ENCODE assay signal across 8 cellular contexts in the genomic region with DNA sequence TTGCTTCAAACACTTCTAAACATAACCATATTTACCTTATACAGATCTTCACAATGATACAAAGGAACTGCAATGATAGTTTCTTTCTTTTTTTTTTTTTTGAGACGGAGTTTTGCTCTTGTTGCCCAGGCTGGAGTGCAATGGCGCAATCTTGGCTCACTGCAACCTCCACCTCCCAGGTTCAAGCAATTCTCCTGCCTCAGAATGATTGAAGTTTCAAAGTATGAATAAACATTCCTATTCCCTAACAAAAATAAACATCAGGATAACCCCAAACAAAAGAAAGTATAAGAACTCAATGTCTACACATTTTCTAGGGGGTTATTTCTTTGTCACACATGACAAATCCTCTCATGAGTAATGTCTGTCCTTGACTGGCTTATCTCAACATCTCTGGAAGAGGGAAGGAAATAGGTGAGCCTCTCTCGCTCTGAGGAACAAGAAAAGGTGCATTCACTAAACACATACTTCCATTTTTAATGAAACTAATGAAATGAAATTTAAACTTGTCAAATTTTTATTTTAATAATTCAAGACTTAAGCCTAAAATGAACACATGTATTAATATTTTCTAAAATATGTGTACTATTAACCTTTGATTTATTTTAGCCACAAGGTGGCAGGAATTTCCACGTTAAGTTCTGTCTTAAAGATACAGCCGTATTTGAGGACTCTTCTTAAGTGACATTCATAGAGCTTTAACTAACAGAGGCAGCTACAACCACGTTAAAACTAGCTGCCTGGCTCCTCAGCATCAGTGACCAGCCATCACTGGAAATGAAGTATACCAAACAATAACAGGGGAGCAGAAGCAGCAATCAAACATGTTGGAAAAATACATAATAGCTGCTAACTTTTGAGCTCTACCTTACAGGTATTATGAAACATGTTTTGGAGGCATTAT. TPM values are rescaled to one million over a fixed set of nuclear protein-coding genes. Genes with fewer than 3 reads are reported as not detected.
DNase-seq lines count a peak whose midpoint lies in the region; ATAC-seq and TF ChIP-seq lines count a peak whose summit lies in the region.

No MANE protein-coding gene starts in this region.

- peak; percentile 74 for ATAC-seq in body of pancreas

- no peak overlapping the region for H2AFZ ChIP-seq in neural cell (ENCODE audit: low read depth, low read length)

- in situ Hi-C loops in GM13977 (cut with MboI; ENCODE audit: low pct_unique_long_range_greater_than_20kb, low sequenced_read_pairs, unreplicated experiment): no loop called here

- peaks cover 25% of the 10 kb centered on the region for H3K4me1 ChIP-seq in CD4-positive, alpha-beta memory T cell (ENCODE audit: insufficient read depth, low read length)
- peaks cover 12% of the 10 kb centered on the region for H3K4me1 ChIP-seq in body of pancreas
- no peaks in the 10 kb centered on the region for H3K4me1 ChIP-seq in ascending aorta

- peak; percentile 76 for TF ChIP-seq RAD21 in neural cell (conservative IDR thresholded peaks at IDR 0.05)

- no peaks in the 10 kb centered on the region for H3K9me2 ChIP-seq in neural cell (ENCODE audit: insufficient read depth, low read length)

- no peaks in the 10 kb centered on the region for H3K9me3 Mint-ChIP-seq in CD4-positive, alpha-beta memory T cell

- H3K9ac ChIP-seq in neural cell (ENCODE audit: low read length): no peak overlapping the region

- H3K4me2 ChIP-seq in neural cell (ENCODE audit: low read length): no peak overlapping the region

- no peaks in the 10 kb centered on the region for H3K36me3 Mint-ChIP-seq in CD4-positive, alpha-beta memory T cell

- no peaks in the 10 kb centered on the region for H3K9me3 ChIP-seq in CD4-positive, alpha-beta memory T cell (ENCODE audit: control insufficient read depth in 1 of 2, low read length in 2 of 2)
- H3K9me3 ChIP-seq in body of pancreas (no peaks in the 10 kb centered on the region), neural cell (ENCODE audit: low read length) (no peaks in the 10 kb centered on the region), ascending aorta (no peaks in the 10 kb centered on the region)

- H3K4me3 Mint-ChIP-seq in CD4-positive, alpha-beta memory T cell: peak overlapping the region in 2 of 8 donors; percentile 28 to 43

- H3K27me3 Mint-ChIP-seq in CD4-positive, alpha-beta memory T cell: peaks cover 7 to 8% of the 10 kb centered on the region in 2 donors

- H3K4me3 ChIP-seq in CD4-positive, alpha-beta memory T cell (ENCODE audit: low read length in 2 of 2): no peak overlapping the region
- H3K4me3 ChIP-seq in body of pancreas (no peak overlapping the region), neural cell (ENCODE audit: low read length) (no peak overlapping the region), ascending aorta (no peak overlapping the region)

- POLR2A ChIA-PET in CD4-positive, alpha-beta memory T cell (lab: Charles Lee; ENCODE audit: partially characterized antibody): no interaction called here

- no peak for TF ChIP-seq POLR2A in body of pancreas (IDR thresholded peaks at IDR 0.05)

- intact Hi-C loops in CD4-positive, alpha-beta memory T cell (cut with micrococcal nuclease): loop anchor here (2.0 to 5.0 kb wide), 3 partner anchors 81 to 355 kb away; a partner anchor contains a TSS
- intact Hi-C loops in body of pancreas (cut with DNase I): no loop called here
- intact Hi-C loops in ascending aorta (cut with DNase I): no loop called here

- peaks cover 16% of the 10 kb centered on the region for H3K79me2 ChIP-seq in neural cell (replicated peaks; ENCODE audit: insufficient read depth, low read length)

- H3K27me3 ChIP-seq in CD4-positive, alpha-beta memory T cell (ENCODE audit: insufficient read depth, low read length): no peaks in the 10 kb centered on the region
- H3K27me3 ChIP-seq in body of pancreas: no peaks in the 10 kb centered on the region
- H3K27me3 ChIP-seq in neural cell (ENCODE audit: insufficient read depth, low read depth, low read length): no peaks in the 10 kb centered on the region
- no peaks in the 10 kb centered on the region for H3K27me3 ChIP-seq in ascending aorta

- 4 to 5% methylated on average over 6 of the region's 6 CpGs for WGBS in body of pancreas, 2 donors

- H3K27ac Mint-ChIP-seq in CD4-positive, alpha-beta memory T cell: peak overlapping the region in 1 of 7 donors; percentile 22

- H4K20me1 ChIP-seq in neural cell (ENCODE audit: insufficient read depth): no peaks in the 10 kb centered on the region

- DNase-seq in CD4-positive, alpha-beta memory T cell: peak in 3 of 5 donors; percentile 4 to 12 (median 8)
- DNase-seq in GM13977 (ENCODE audit: low spot score) (peak; percentile 48), NAMALWA (ENCODE audit: low spot score) (peak; percentile 86), body of pancreas (no peak), ascending aorta (ENCODE audit: low spot score in 2 of 2) (no peak), ecto neural progenitor cell (ENCODE audit: low spot score) (no peak)
- DNase-seq in stimulated activated CD4-positive, alpha-beta T cell treated with anti-CD3 and anti-CD28 coated beads, Interleukin-2, amount 100 ng/mL, for 24 hours: no peak

- TF ChIP-seq CTCF in GM13977 (IDR thresholded peaks at IDR 0.05; ENCODE audit: extremely low read depth, insufficient read depth, missing control alignments) (peak; percentile 39), body of pancreas (IDR thresholded peaks at IDR 0.05) (peak in 6 of 7 experiments; percentile 28 to 53 (median 50)), neural cell (IDR thresholded peaks at IDR 0.05; ENCODE audit: poor library complexity, severe bottlenecking) (peak; percentile 73), ascending aorta (IDR thresholded peaks at IDR 0.05) (peak in 1 of 3 experiments; percentile 14)

- CTCF ChIA-PET in CD4-positive, alpha-beta memory T cell (lab: Charles Lee; ENCODE audit: partially characterized antibody): interaction anchor here (0.7 to 2.2 kb wide), 12 partner anchors 7 to 354 kb away, joined by 3 to 19 read pairs (median 4); no protein-coding TSS in a partner anchor

- H3K36me3 ChIP-seq in CD4-positive, alpha-beta memory T cell (ENCODE audit: insufficient read depth, low read length): no peaks in the 10 kb centered on the region
- H3K36me3 ChIP-seq in body of pancreas (replicated peaks in 1 of 2; ENCODE audit: insufficient read depth in 1 of 2, low read depth in 2 of 2) (no peaks in the 10 kb centered on the region), neural cell (ENCODE audit: insufficient read depth, low read length) (no peaks in the 10 kb centered on the region), ascending aorta (no peaks in the 10 kb centered on the region)

- H3K27ac ChIP-seq in CD4-positive, alpha-beta memory T cell (ENCODE audit: low read depth, low read length): no peak overlapping the region
- H3K27ac ChIP-seq in body of pancreas: peak overlapping the region in 1 of 4 donors; percentile 25
- H3K27ac ChIP-seq in neural cell (ENCODE audit: low read length): no peak overlapping the region
- no peak overlapping the region for H3K27ac ChIP-seq in ascending aorta

- peaks cover 8 to 18% (median 9%) of the 10 kb centered on the region in 4 donors for H3K4me1 Mint-ChIP-seq in CD4-positive, alpha-beta memory T cell

- TF ChIP-seq EP300 in neural cell (conservative IDR thresholded peaks at IDR 0.05; ENCODE audit: poor library complexity, severe bottlenecking): no peak

- no peaks in the 10 kb centered on the region for H3F3A ChIP-seq in neural cell (ENCODE audit: insufficient read depth, low read length, poor library complexity, severe bottlenecking)

TF ChIP-seq in neural cell, 6 proteins besides CTCF, POLR2A, EP300 and RAD21:
- peak; percentile 78 for TF ChIP-seq SMC3 (conservative IDR thresholded peaks at IDR 0.05; ENCODE audit: poor library complexity)
- TF ChIP-seq MXI1 (conservative IDR thresholded peaks at IDR 0.05; ENCODE audit: poor library complexity, severe bottlenecking): no peak

RNA-seq across cellular contexts. Expression of a gene that starts 58.3 kb away (rescaled TPM):
- 10 to 100 TPM; 39.3 to 46.5 TPM for total RNA-seq in CD4-positive, alpha-beta memory T cell
- 10 to 100 TPM; 56.0 to 82.5 TPM for polyA plus RNA-seq in CD4-positive, alpha-beta memory T cell
- total RNA-seq in body of pancreas (10 to 100 TPM in 1 of 2 donors, 1 to 10 TPM in 1; 6.3 to 57.9 TPM), ascending aorta (22.4 TPM)
- polyA plus RNA-seq in neural cell: 77.8 and 83.0 TPM in 2 replicates
- polyA minus RNA-seq in neural cell: 27.0 and 36.6 TPM in 2 replicates

Comparison
In these comparisons a context has a peak if more than half of its experiments do, and no peak if none do; other contexts are left out.
1. DNase-seq: peak in CD4-positive, alpha-beta memory T cell (3 of 5), GM13977 (single experiment) and NAMALWA (single experiment); none in body of pancreas (0 of 4), stimulated activated CD4-positive, alpha-beta T cell treated with anti-CD3 and anti-CD28 coated beads, Interleukin-2, amount 100 ng/mL, for 24 hours (0 of 2), ascending aorta (0 of 2) and ecto neural progenitor cell (single experiment).